15 cellular contexts compared by ENCODE assay signal in genomic region chr3:159785276-159785675, GRCh38. TPM values are rescaled to one million over a fixed set of nuclear protein-coding genes. Genes with fewer than 3 reads are reported as not detected.
DNase-seq lines count a peak whose midpoint lies in the region; ATAC-seq lines count a peak whose summit lies in the region.
"Had no signal": no experiment of that assay in that cellular context is flagged by ENCODE, and none has a peak within 500 bp of the region (broad histone marks: within the 10 kb centered on the region; RNA-seq: fewer than 3 reads in every experiment).

No MANE protein-coding gene starts in this region.

- peak overlapping the region; percentile 86 for H3K27ac ChIP-seq in epithelial cell of prostate
- H3K27ac ChIP-seq: KMS-11, testis had no signal

- H3K4me1 ChIP-seq in skeletal muscle satellite cell (ENCODE audit: control insufficient read depth, insufficient read depth, low read length): peaks cover 46% of the 10 kb centered on the region
- H3K4me1 ChIP-seq: testis had no signal

- H3K9me3 ChIP-seq in skeletal muscle satellite cell (replicated peaks; ENCODE audit: low read length): no peaks in the 10 kb centered on the region
- H3K9me3 ChIP-seq: testis had no signal

- H3K4me2 ChIP-seq in skeletal muscle satellite cell (ENCODE audit: low read length): peak overlapping the region; percentile 26
- H3K4me2 ChIP-seq: KMS-11 had no signal

- no peak overlapping the region for H3K9ac ChIP-seq in skeletal muscle satellite cell (ENCODE audit: low read depth, low read length)
- H3K9ac ChIP-seq: KMS-11 had no signal

- H3K4me3 ChIP-seq in skeletal muscle satellite cell (ENCODE audit: low read length): no peak overlapping the region
- H3K4me3 ChIP-seq: testis had no signal

- ATAC-seq in GM18867 (IDR thresholded peaks at IDR 0.05; ENCODE audit: unreplicated experiment): no peak
- ATAC-seq: right cardiac atrium had no signal

- H3K27me3 ChIP-seq in skeletal muscle satellite cell (ENCODE audit: control insufficient read depth, insufficient read depth, low read length): no peaks in the 10 kb centered on the region
- H3K27me3 ChIP-seq: testis had no signal

- DNase-seq in HT-29 (ENCODE audit: low spot score): peak; percentile 39
- DNase-seq in NCI-H748 treated with DMSO at 0.1 percent for 48 hours (lab: John Stamatoyannopoulos, UW): peak; percentile 22
- no peak for DNase-seq in epithelial cell of prostate (ENCODE audit: low read depth, low spot score)
- no peak for DNase-seq in activated T-cell treated with anti-CD3 and anti-CD28 coated beads, Interleukin-2, amount 50 U/mL, for 48 hours
- DNase-seq in DMS114 treated with DMSO at 0.1 percent for 48 hours (lab: John Stamatoyannopoulos, UW; ENCODE audit: unreplicated experiment): no peak
- DNase-seq in NCI-H2196 (lab: John Stamatoyannopoulos, UW; ENCODE audit: unreplicated experiment): no peak
- DNase-seq: anterior cingulate cortex, COR-L47, NCI-H446 treated with DMSO at 0.1 percent for 48 hours, right cardiac atrium, Right ventricle myocardium superior, testis had no signal

- peaks cover 9% of the 10 kb centered on the region for H3K36me3 ChIP-seq in skeletal muscle satellite cell (ENCODE audit: insufficient read depth, low read length)

RNA-seq across cellular contexts. Expression of gene SCHIP1, which starts 54.4 kb away (rescaled TPM):
- not detected in 2 replicates for total RNA-seq in HT-29 (2014; rRNA removed; shearing (Covaris generic))
- total RNA-seq in skeletal muscle satellite cell (2012; rRNA removed): 0.44 and 2.0 TPM in 2 replicates

Comparison
In these comparisons a context has a peak if more than half of its experiments do, and no peak if none do; other contexts are left out.
1. DNase-seq: peak in HT-29 (single experiment) and NCI-H748 treated with DMSO at 0.1 percent for 48 hours (single experiment); none in epithelial cell of prostate (single experiment), activated T-cell treated with anti-CD3 and anti-CD28 coated beads, Interleukin-2, amount 50 U/mL, for 48 hours (0 of 2), DMS114 treated with DMSO at 0.1 percent for 48 hours (single experiment) and NCI-H2196 (single experiment).